Comparison of ENCODE assay signal across 21 cellular contexts in the genomic region with DNA sequence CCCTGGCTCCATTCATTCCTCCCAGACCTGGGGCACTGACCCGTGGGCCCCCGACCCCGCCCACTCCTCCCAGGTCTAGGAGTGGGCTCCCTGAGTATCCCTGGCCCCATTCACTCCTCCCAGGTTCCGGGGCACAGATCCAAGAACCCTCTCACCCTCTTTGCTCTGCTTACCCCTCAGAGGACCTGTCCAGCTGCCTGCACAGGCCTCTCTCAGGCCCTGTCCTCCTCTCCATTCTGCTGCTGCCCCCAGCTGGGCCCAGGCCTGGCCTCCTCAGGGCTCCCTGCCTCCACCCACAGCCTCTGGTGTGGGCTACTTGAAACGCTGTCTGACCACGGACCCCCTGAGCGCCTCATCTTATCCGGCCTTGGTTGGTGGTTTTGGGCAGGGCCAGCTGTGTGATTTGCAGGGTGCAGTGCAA.
DNase-seq lines count a peak whose midpoint lies in the region; ATAC-seq, FAIRE-seq and TF ChIP-seq lines count a peak whose summit lies in the region.
"Had no signal": no experiment of that assay in that cellular context is flagged by ENCODE, and none has a peak within 500 bp of the region (broad histone marks: within the 10 kb centered on the region; RNA-seq: fewer than 3 reads in every experiment).

No MANE protein-coding gene starts in this region.

- H3K4me1 ChIP-seq in breast epithelium, result no peaks in the 10 kb centered on the region
- no peaks in the 10 kb centered on the region for H3K4me1 ChIP-seq in kidney (ENCODE audit: control insufficient read depth in 1 of 2, insufficient read depth in 1 of 2, low read depth in 1 of 2, low read length in 2 of 2)
- peaks cover 68% of the 10 kb centered on the region for H3K4me1 ChIP-seq in testis

- TF ChIP-seq POLR2A in breast epithelium (IDR thresholded peaks at IDR 0.05), result no peak
- no peak for TF ChIP-seq POLR2A in testis (IDR thresholded peaks at IDR 0.05)

- no peak for DNase-seq in breast epithelium (ENCODE audit: low spot score in 2 of 2)
- no peak for DNase-seq in MCF 10A (ENCODE audit: unreplicated experiment)
- DNase-seq in astrocyte of the hippocampus (ENCODE audit: low read depth, low spot score), result peak; percentile 41
- DNase-seq in kidney, result peak; percentile 66
- no peak for DNase-seq in testis
- DNase-seq in SKM-1 treated with dmso at 0.1 percent for 144 hours (lab: John Stamatoyannopoulos, UW; ENCODE audit: unreplicated experiment), result no peak
- DNase-seq: activated gamma-delta T cell treated with Interleukin-2 at 50 U/mL for 16 hours, cortex of kidney, DND-41, erythroblast, HCEC 1CT, Kasumi-1, NCI-H146, NCI-H82, T-helper 1 cell had no signal

- no peak overlapping the region for H3K4me3 ChIP-seq in breast epithelium
- H3K4me3 ChIP-seq in kidney (ENCODE audit: low read length in 2 of 2), result no peak overlapping the region
- H3K4me3 ChIP-seq in testis, result no peak overlapping the region

- peak overlapping the region; percentile 89 to 90 for H3K27ac ChIP-seq in breast epithelium
- no peak overlapping the region for H3K27ac ChIP-seq in kidney (ENCODE audit: low read depth in 2 of 2, low read length in 2 of 2)
- peak overlapping the region; percentile 18 to 50 for H3K27ac ChIP-seq in testis

- no peak overlapping the region for H3K9ac ChIP-seq in kidney (ENCODE audit: low read length in 2 of 2)

- intact Hi-C loops in breast epithelium (cut with DNase I; ENCODE audit: low total_unique reads), result no loop called here
- intact Hi-C loops in MCF 10A (cut with micrococcal nuclease), result no loop called here
- intact Hi-C loops in kidney (cut with DNase I), result no loop called here
- intact Hi-C loops in testis (cut with DNase I; ENCODE audit: low total_unique reads), result no loop called here

- CTCF ChIA-PET in MCF 10A (lab: Yijun Ruan, JAX), result interaction anchor here (0.6 to 0.9 kb wide), 3 partner anchors 13 to 890 kb away, joined by 3 read pairs; no protein-coding TSS in a partner anchor

- H3K27ac Mint-ChIP-seq in MCF 10A (ENCODE audit: low read depth, unreplicated experiment), result no peak overlapping the region
- H3K27ac Mint-ChIP-seq: CD8-positive, alpha-beta T cell; memory B cell; WTC11 had no signal

- 61 to 70% methylated on average over 8 of the region's 8 CpGs for WGBS in testis, 2 donors

- no peaks in the 10 kb centered on the region for H3K36me3 Mint-ChIP-seq in MCF 10A (ENCODE audit: insufficient read depth, unreplicated experiment)
- H3K36me3 Mint-ChIP-seq: CD8-positive, alpha-beta T cell; memory B cell; WTC11 had no signal

- H3K36me3 ChIP-seq in breast epithelium (no peaks in the 10 kb centered on the region), kidney (ENCODE audit: control insufficient read depth in 1 of 2, insufficient read depth in 2 of 2, low read length in 2 of 2) (no peaks in the 10 kb centered on the region), testis (ENCODE audit: low read depth, missing control alignments) (no peaks in the 10 kb centered on the region)

- H3K9me3 Mint-ChIP-seq in MCF 10A (ENCODE audit: unreplicated experiment), result no peaks in the 10 kb centered on the region
- H3K9me3 Mint-ChIP-seq: CD8-positive, alpha-beta T cell; memory B cell; WTC11 had no signal

- BruUV-seq in MCF 10A (replicated peaks; lab: Mats Ljungman, UMichigan), result no TSS peak

- H3K27me3 Mint-ChIP-seq in MCF 10A (ENCODE audit: insufficient read depth, unreplicated experiment), result no peaks in the 10 kb centered on the region

- ATAC-seq in GM21367 (IDR thresholded peaks at IDR 0.05; ENCODE audit: unreplicated experiment), result no peak
- ATAC-seq in HG02840 (IDR thresholded peaks at IDR 0.05; ENCODE audit: low FRiP score, unreplicated experiment), result no peak
- ATAC-seq: CD8-positive, alpha-beta T cell had no signal

- POLR2A ChIA-PET in MCF 10A (lab: Yijun Ruan, JAX), result interaction anchor here (1.8 kb wide), 1 partner anchor 22 kb away, joined by 7 read pairs; no protein-coding TSS in a partner anchor

- TF ChIP-seq CTCF in breast epithelium (IDR thresholded peaks at IDR 0.05) (no peak), MCF 10A (IDR thresholded peaks at IDR 0.05; ENCODE audit: unreplicated experiment) (no peak), kidney (IDR thresholded peaks at IDR 0.05; ENCODE audit: borderline replicate concordance, extremely low read depth, insufficient read depth) (no peak), testis (IDR thresholded peaks at IDR 0.05) (no peak)

- peaks cover 39% of the 10 kb centered on the region for H3K4me1 Mint-ChIP-seq in MCF 10A (ENCODE audit: insufficient read depth, unreplicated experiment)

- H3K27me3 ChIP-seq in breast epithelium, result peaks cover 0 to 18% of the 10 kb centered on the region in 2 donors
- H3K27me3 ChIP-seq in testis, result no peaks in the 10 kb centered on the region

- H3K9me3 ChIP-seq in breast epithelium (no peaks in the 10 kb centered on the region), kidney (ENCODE audit: control insufficient read depth in 1 of 2, low read length in 2 of 2) (no peaks in the 10 kb centered on the region), testis (no peaks in the 10 kb centered on the region)

- no peak overlapping the region for H3K4me3 Mint-ChIP-seq in MCF 10A (ENCODE audit: unreplicated experiment)
- H3K4me3 Mint-ChIP-seq: CD8-positive, alpha-beta T cell; memory B cell; WTC11 had no signal

- no peak for FAIRE-seq in kidney (lab: Jason Lieb, UNC)
- FAIRE-seq: GM19239 had no signal

Comparison
In these comparisons a context has a peak if more than half of its experiments do, and no peak if none do; other contexts are left out.
1. DNase-seq: peak in astrocyte of the hippocampus (single experiment) and kidney (single experiment); none in breast epithelium (0 of 2), MCF 10A (single experiment), testis (single experiment) and SKM-1 treated with dmso at 0.1 percent for 144 hours (single experiment).
2. H3K27ac ChIP-seq: peak in breast epithelium (2 of 2) and testis (2 of 2); none in kidney (0 of 2).